ENCODE assay signal across 1 cellular context in genomic region chr2:191018048-191018447, GRCh38.
TF ChIP-seq lines count a peak whose summit lies in the region.

No MANE protein-coding gene starts in this region.

TF ChIP-seq in HEK293T, 16 proteins besides CTCF, POLR2A, EP300 and RAD21:
- TF ChIP-seq NFRKB (IDR thresholded peaks at IDR 0.05), result no peak
- no peak for TF ChIP-seq ZNF384 (IDR thresholded peaks at IDR 0.05)
- no peak for TF ChIP-seq SP1 (IDR thresholded peaks at IDR 0.05)
